8 cellular contexts compared by ENCODE assay signal in the genomic region with DNA sequence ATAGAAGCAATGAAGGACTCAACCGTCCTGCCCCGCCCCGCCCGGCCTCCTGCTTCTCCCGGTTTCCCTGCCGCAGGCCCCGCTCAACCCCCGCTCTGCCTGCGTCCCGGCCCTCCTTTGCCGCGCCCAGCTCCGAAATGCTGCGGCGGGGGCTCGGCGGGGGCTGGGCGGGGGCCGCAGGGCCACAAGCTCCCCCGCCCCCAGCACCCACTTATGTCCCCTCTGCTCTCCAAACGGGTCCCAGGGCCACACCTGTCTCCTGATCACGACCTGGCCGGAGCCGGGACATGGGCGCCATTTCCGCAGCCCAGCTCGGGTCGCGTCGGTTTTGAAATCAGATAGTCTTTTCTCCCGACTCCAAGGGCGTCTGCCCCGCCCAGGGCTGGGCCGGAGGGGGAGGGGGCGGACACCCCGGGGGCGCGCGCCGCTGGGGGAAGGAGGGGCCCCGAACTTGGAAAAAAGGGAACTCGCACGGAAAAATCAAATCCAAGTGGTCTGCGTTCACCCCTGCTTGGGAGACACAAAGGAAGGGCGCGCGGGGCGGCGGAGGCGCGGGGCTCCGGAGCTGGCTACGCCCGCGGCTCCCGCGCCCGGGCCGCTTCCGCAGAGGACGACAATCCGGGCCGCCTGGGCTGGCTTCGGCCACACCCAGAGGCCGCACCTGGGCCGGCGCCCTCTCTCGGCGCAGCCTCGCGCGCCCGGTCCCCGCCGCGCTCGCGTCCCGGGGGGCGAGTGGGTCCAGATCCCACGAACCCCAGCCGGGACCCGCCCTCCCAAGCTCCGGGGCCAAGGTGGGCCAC.
A peak's percentile ranks its signal among the peaks of the same experiment; 100 is the strongest.
DNase-seq lines count a peak whose midpoint lies in the region; ATAC-seq and TF ChIP-seq lines count a peak whose summit lies in the region.

No MANE protein-coding gene starts in this region.

- ATAC-seq in HG03039 (IDR thresholded peaks at IDR 0.05; ENCODE audit: unreplicated experiment), result peak; percentile 45

- peak overlapping the region; percentile 91 for H3K4me3 Mint-ChIP-seq in endothelial cell (ENCODE audit: unreplicated experiment)

- H3K27me3 Mint-ChIP-seq in endothelial cell (ENCODE audit: unreplicated experiment), result peaks cover 13% of the 10 kb centered on the region

- DNase-seq in NCI-H1436 (lab: John Stamatoyannopoulos, UW), result peak; percentile 63
- DNase-seq in NCI-H1436 treated with DMSO at 0.1 percent for 48 hours (lab: John Stamatoyannopoulos, UW), result no peak
- DNase-seq in NCI-H526 treated with DMSO at 0.1 percent for 48 hours (lab: John Stamatoyannopoulos, UW), result peak; percentile 18
- peak; percentile 84 for DNase-seq in activated CD8-positive, alpha-beta memory T cell treated with anti-CD3 and anti-CD28 coated beads for 24 hours
- peak; percentile 58 for DNase-seq in endothelial cell (ENCODE audit: low spot score)
- DNase-seq in midbrain (lab: John Stamatoyannopoulos, UW), result peak; percentile 29
- peak; percentile 1 to 6 for DNase-seq in stimulated activated CD8-positive, alpha-beta memory T cell treated with anti-CD3 and anti-CD28 coated beads, Interleukin-4, amount 100 ng/mL, for 4 hours (ENCODE audit: low read depth in 2 of 2, low spot score in 1 of 2)

- TF ChIP-seq CTCF in endothelial cell (IDR thresholded peaks at IDR 0.05; ENCODE audit: unreplicated experiment), result no peak

- H3K9me3 Mint-ChIP-seq in endothelial cell (ENCODE audit: unreplicated experiment), result no peaks in the 10 kb centered on the region

- H3K36me3 Mint-ChIP-seq in endothelial cell (ENCODE audit: low read depth, unreplicated experiment), result no peaks in the 10 kb centered on the region

- peaks cover 21% of the 10 kb centered on the region for H3K4me1 Mint-ChIP-seq in endothelial cell (ENCODE audit: unreplicated experiment)

- peak overlapping the region; percentile 95 for H3K27ac Mint-ChIP-seq in endothelial cell (ENCODE audit: unreplicated experiment)
